ENCODE assay signal across 11 cellular contexts in genomic region chr3:120420855-120421570, GRCh38. TPM values are rescaled to one million over a fixed set of nuclear protein-coding genes. Genes with fewer than 3 reads are reported as not detected.
DNase-seq lines count a peak whose midpoint lies in the region; ATAC-seq and TF ChIP-seq lines count a peak whose summit lies in the region.
"Had no signal": no experiment of that assay in that cellular context is flagged by ENCODE, and none has a peak within 500 bp of the region (broad histone marks: within the 10 kb centered on the region; RNA-seq: fewer than 3 reads in every experiment).

No MANE protein-coding gene starts in this region.

- intact Hi-C loops in heart left ventricle (cut with DNase I) (loop anchor here in 5 of 10 donors (2.0 to 10.0 kb wide), 5 partner anchors 84 to 526 kb away; no protein-coding TSS in a partner anchor), ovary (cut with DNase I) (loop anchor here in 2 of 4 donors (5.0 to 10.0 kb wide), 2 partner anchors 134 to 136 kb away; no protein-coding TSS in a partner anchor)

- no peak for TF ChIP-seq EP300 in ovary (IDR thresholded peaks at IDR 0.05)

- H3K27ac ChIP-seq in heart left ventricle (peak overlapping the region; percentile 43 to 92 (median 88)), rectal smooth muscle tissue (ENCODE audit: low read depth, low read length) (peak overlapping the region; percentile 82), ovary (no peak overlapping the region)

- in situ Hi-C loops in astrocyte of the cerebellum (cut with HindIII; ENCODE audit: low sequenced_read_pairs) = loop anchor here (5.0 kb wide), 2 partner anchors 81 to 131 kb away; no protein-coding TSS in a partner anchor

- POLR2A ChIA-PET in HEK293T (lab: Yijun Ruan, JAX) = no interaction called here

- WGBS in heart left ventricle, 4 donors = 19 to 29% (median 23%) methylated on average over 6 of the region's 6 CpGs
- WGBS in ovary, 3 donors = 20 to 35% (median 23%) methylated on average over 6 of the region's 6 CpGs

- no peak overlapping the region for H3K9ac ChIP-seq in rectal smooth muscle tissue (ENCODE audit: low read length)

- H3K9me3 ChIP-seq in heart left ventricle (no peaks in the 10 kb centered on the region), ovary (no peaks in the 10 kb centered on the region)
- H3K9me3 ChIP-seq: mucosa of descending colon had no signal

- peak; percentile 48 for DNase-seq in COLO829 (ENCODE audit: low spot score)
- peak; percentile 66 for DNase-seq in astrocyte of the cerebellum (ENCODE audit: low read depth)
- DNase-seq in heart left ventricle = peak in 3 of 5 donors; percentile 36 to 63 (median 43)
- DNase-seq in ovary = no peak
- no peak for DNase-seq in HEK293T (ENCODE audit: extremely low spot score)
- no peak for DNase-seq in A172 (ENCODE audit: low spot score)
- DNase-seq in RKO (ENCODE audit: low spot score) = no peak
- DNase-seq: activated CD8-positive, alpha-beta T cell treated with anti-CD3 and anti-CD28 coated beads, Interleukin-2, amount 10 ng/mL, durations not matched to agents 7 days and 5 days; KG1; mucosa of descending colon had no signal

- CTCF ChIA-PET in HEK293T (lab: Yijun Ruan, JAX) = interaction anchor here (0.6 to 2.9 kb wide), 2 partner anchors 68 to 137 kb away, joined by 3 to 19 read pairs; no protein-coding TSS in a partner anchor

- TF ChIP-seq CTCF in astrocyte of the cerebellum (IDR thresholded peaks at IDR 0.05; ENCODE audit: low read depth, low read length, missing control alignments) (peak; percentile 44), heart left ventricle (IDR thresholded peaks at IDR 0.05) (peak in 4 of 12 donors; percentile 11 to 36 (median 19)), ovary (IDR thresholded peaks at IDR 0.05) (no peak)

- H3K36me3 ChIP-seq in heart left ventricle = peaks cover 0 to 9% (median 4%) of the 10 kb centered on the region in 9 donors
- no peaks in the 10 kb centered on the region for H3K36me3 ChIP-seq in rectal smooth muscle tissue (ENCODE audit: control insufficient read depth, insufficient read depth, low read length)
- H3K36me3 ChIP-seq in ovary = no peaks in the 10 kb centered on the region

- H3K4me1 ChIP-seq in heart left ventricle (peaks cover 18 to 99% (median 82%) of the 10 kb centered on the region in 12 donors), rectal smooth muscle tissue (ENCODE audit: control insufficient read depth, insufficient read depth, low read length) (peaks cover 76% of the 10 kb centered on the region), ovary (ENCODE audit: insufficient read depth) (peaks cover 20% of the 10 kb centered on the region)

- H3K27me3 ChIP-seq in heart left ventricle = no peaks in the 10 kb centered on the region
- no peaks in the 10 kb centered on the region for H3K27me3 ChIP-seq in rectal smooth muscle tissue (ENCODE audit: control insufficient read depth, insufficient read depth, low read length)
- no peaks in the 10 kb centered on the region for H3K27me3 ChIP-seq in ovary

- H3K4me3 ChIP-seq in astrocyte of the cerebellum (ENCODE audit: low read depth, low read length) (no peak overlapping the region), heart left ventricle (no peak overlapping the region), rectal smooth muscle tissue (ENCODE audit: low read length) (no peak overlapping the region), ovary (no peak overlapping the region)
- H3K4me3 ChIP-seq: mucosa of descending colon had no signal

- no peak for TF ChIP-seq POLR2A in heart left ventricle (IDR thresholded peaks at IDR 0.05)
- TF ChIP-seq POLR2A in ovary (IDR thresholded peaks at IDR 0.05) = no peak

- peak; percentile 33 to 44 (median 40) for ATAC-seq in heart left ventricle
- ATAC-seq: activated CD8-positive, alpha-beta T cell treated with anti-CD3 and anti-CD28 coated beads, Interleukin-2, amount 10 ng/mL, durations not matched to agents 7 days and 5 days; mucosa of descending colon had no signal

TF ChIP-seq in HEK293T, 16 proteins besides CTCF, POLR2A, EP300 and RAD21:
- TF ChIP-seq SUZ12 (IDR thresholded peaks at IDR 0.05) (no peak), PKNOX1 (IDR thresholded peaks at IDR 0.05) (no peak), TARDBP (IDR thresholded peaks at IDR 0.05) (no peak), ARNT (IDR thresholded peaks at IDR 0.05) (no peak)

RNA-seq across cellular contexts. Expression of gene FSTL1, which starts 29.8 kb away (rescaled TPM):
- total RNA-seq in heart left ventricle (100 to 1,000 TPM; 138 to 667 (median 220) TPM), ovary (100 to 1,000 TPM in 5 of 7 donors, 10 to 100 TPM in 2; 98.0 to 296 (median 204) TPM)
- polyA plus RNA-seq in heart left ventricle (100 to 1,000 TPM in 1 of 2 donors, 10 to 100 TPM in 1; 43.8 to 146 TPM), ovary (100 to 1,000 TPM; 104 to 357 TPM)
- total RNA-seq in A172 (2014; rRNA removed; shearing (Covaris generic)) = 812 and 991 TPM in 2 replicates

Comparison
In these comparisons a context has a peak if more than half of its experiments do, and no peak if none do; other contexts are left out.
1. DNase-seq: peak in COLO829 (single experiment), astrocyte of the cerebellum (single experiment) and heart left ventricle (3 of 5); none in ovary (0 of 5), HEK293T (single experiment), A172 (single experiment) and RKO (single experiment).
2. H3K27ac ChIP-seq: peak in heart left ventricle (12 of 12) and rectal smooth muscle tissue (single experiment); none in ovary (0 of 2).